18 cellular contexts compared by ENCODE assay signal in the genomic region with DNA sequence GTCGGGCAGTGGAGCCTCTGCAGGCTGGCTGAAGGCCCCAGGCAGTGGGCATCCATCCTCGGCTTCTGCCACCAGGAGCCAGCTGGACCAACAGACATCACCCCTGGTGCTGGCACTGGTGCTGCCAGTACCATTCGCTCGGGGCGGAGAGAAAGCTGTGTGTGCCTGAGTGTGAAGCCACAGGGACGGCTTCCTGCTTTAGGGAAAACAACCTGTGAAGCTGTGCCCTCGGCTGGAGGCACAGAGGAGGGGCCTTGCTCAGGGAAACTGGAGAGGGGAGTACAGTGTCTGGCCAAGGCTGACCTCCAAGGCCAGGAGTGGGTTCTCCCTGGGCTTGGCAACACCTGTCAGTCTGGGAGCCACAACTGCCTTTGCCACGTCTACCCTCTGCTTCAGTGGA. TPM values are rescaled to one million over a fixed set of nuclear protein-coding genes. Genes with fewer than 3 reads are reported as not detected.
A peak's percentile ranks its signal among the peaks of the same experiment; 100 is the strongest.
DNase-seq lines count a peak whose midpoint lies in the region; ATAC-seq and TF ChIP-seq lines count a peak whose summit lies in the region.
"Had no signal": no experiment of that assay in that cellular context is flagged by ENCODE, and none has a peak within 500 bp of the region (broad histone marks: within the 10 kb centered on the region; RNA-seq: fewer than 3 reads in every experiment).

No MANE protein-coding gene starts in this region.

- no peak for ATAC-seq in RWPE2 (ENCODE audit: low read depth)

- H3K36me3 ChIP-seq in RWPE2 (ENCODE audit: low read depth) = peaks cover 6% of the 10 kb centered on the region
- H3K36me3 ChIP-seq in skeletal muscle satellite cell (ENCODE audit: insufficient read depth, low read length) = peaks cover 42% of the 10 kb centered on the region
- H3K36me3 ChIP-seq: right lobe of liver had no signal

- peak overlapping the region; percentile 56 for H3K4me2 ChIP-seq in skeletal muscle satellite cell (ENCODE audit: low read length)

- H3K36me3 Mint-ChIP-seq in endothelial cell (ENCODE audit: low read depth, unreplicated experiment) = peaks cover 5% of the 10 kb centered on the region

- H3K27me3 Mint-ChIP-seq in endothelial cell (ENCODE audit: unreplicated experiment) = peaks cover 5% of the 10 kb centered on the region

- no peak overlapping the region for H3K27ac Mint-ChIP-seq in endothelial cell (ENCODE audit: unreplicated experiment)
- H3K27ac Mint-ChIP-seq: nephron progenitor cell had no signal

- H3K27ac ChIP-seq in RWPE2 (ENCODE audit: poor library complexity, severe bottlenecking) = peak overlapping the region; percentile 80
- H3K27ac ChIP-seq in layer of hippocampus (ENCODE audit: low read depth, low read length) = peak overlapping the region; percentile 5
- H3K27ac ChIP-seq: C4-2B, PC-9 had no signal

- no peaks in the 10 kb centered on the region for H3K9me3 Mint-ChIP-seq in endothelial cell (ENCODE audit: unreplicated experiment)
- H3K9me3 Mint-ChIP-seq: nephron progenitor cell had no signal

- peak overlapping the region; percentile 55 for H3K9ac ChIP-seq in skeletal muscle satellite cell (ENCODE audit: low read depth, low read length)

- DNase-seq in Daoy (ENCODE audit: low read depth) = peak; percentile 39
- DNase-seq in RWPE2 (ENCODE audit: low spot score) = no peak
- no peak for DNase-seq in endothelial cell (ENCODE audit: low spot score)
- DNase-seq in GM13977 (ENCODE audit: low spot score) = no peak
- DNase-seq in RPMI8226 = no peak
- DNase-seq: activated CD8-positive, alpha-beta memory T cell treated with anti-CD3 and anti-CD28 coated beads for 24 hours; activated effector memory CD4-positive, alpha-beta T cell treated with Interleukin-2 at 50 U/mL for 16 hours; DND-41; hippocampal formation; NCI-H1417 treated with DMSO at 0.1 percent for 48 hours; NCI-H510A treated with DMSO at 0.1 percent for 48 hours; nephron progenitor cell; PC-9; stimulated activated CD4-positive, alpha-beta T cell treated with anti-CD3 and anti-CD28 coated beads, Interleukin-4, amount 100 ng/mL, for 24 hours had no signal

- in situ Hi-C loops in GM13977 (cut with MboI; ENCODE audit: low pct_unique_long_range_greater_than_20kb, low sequenced_read_pairs, unreplicated experiment) = loop anchor here (10.0 kb wide), 1 partner anchor 161 kb away; no protein-coding TSS in a partner anchor

- H3K27me3 ChIP-seq in RWPE2 (ENCODE audit: insufficient read depth, poor library complexity, severe bottlenecking) (no peaks in the 10 kb centered on the region), layer of hippocampus (ENCODE audit: control insufficient read depth, insufficient read depth, low read length) (no peaks in the 10 kb centered on the region), skeletal muscle satellite cell (ENCODE audit: control insufficient read depth, insufficient read depth, low read length) (no peaks in the 10 kb centered on the region)
- H3K27me3 ChIP-seq: right lobe of liver had no signal

- no peak overlapping the region for H3K4me3 Mint-ChIP-seq in endothelial cell (ENCODE audit: unreplicated experiment)
- H3K4me3 Mint-ChIP-seq: nephron progenitor cell had no signal

- peaks cover 19% of the 10 kb centered on the region for H3K4me1 Mint-ChIP-seq in endothelial cell (ENCODE audit: unreplicated experiment)

- no peak overlapping the region for H3K4me3 ChIP-seq in RWPE2 (ENCODE audit: severe bottlenecking)
- H3K4me3 ChIP-seq in skeletal muscle satellite cell (ENCODE audit: low read length) = no peak overlapping the region
- H3K4me3 ChIP-seq: PC-9, right lobe of liver had no signal

- TF ChIP-seq CTCF in RWPE2 (IDR thresholded peaks at IDR 0.05; ENCODE audit: poor library complexity, severe bottlenecking) (no peak), endothelial cell (IDR thresholded peaks at IDR 0.05; ENCODE audit: unreplicated experiment) (no peak), GM13977 (IDR thresholded peaks at IDR 0.05; ENCODE audit: extremely low read depth, insufficient read depth, missing control alignments) (no peak)

- peaks cover 68% of the 10 kb centered on the region for H3K4me1 ChIP-seq in RWPE2 (ENCODE audit: insufficient read depth, poor library complexity, severe bottlenecking)
- H3K4me1 ChIP-seq in skeletal muscle satellite cell (ENCODE audit: control insufficient read depth, insufficient read depth, low read length) = peaks cover 95% of the 10 kb centered on the region

- H3K9me3 ChIP-seq in RWPE2 (ENCODE audit: severe bottlenecking) (no peaks in the 10 kb centered on the region), skeletal muscle satellite cell (replicated peaks; ENCODE audit: low read length) (no peaks in the 10 kb centered on the region)
- H3K9me3 ChIP-seq: right lobe of liver had no signal

RNA-seq across cellular contexts. Expression of a gene that starts 38.3 kb away (rescaled TPM):
- total RNA-seq in Daoy (2014; rRNA removed; shearing (Covaris generic)) = 40.6 and 41.9 TPM in 2 replicates
- total RNA-seq in skeletal muscle satellite cell (2012; rRNA removed) = 21.0 and 27.1 TPM in 2 replicates
- 43.9 TPM for total RNA-seq in endothelial cell (ENCODE audit: unreplicated experiment)
